17 cellular contexts compared by ENCODE assay signal in the genomic region with DNA sequence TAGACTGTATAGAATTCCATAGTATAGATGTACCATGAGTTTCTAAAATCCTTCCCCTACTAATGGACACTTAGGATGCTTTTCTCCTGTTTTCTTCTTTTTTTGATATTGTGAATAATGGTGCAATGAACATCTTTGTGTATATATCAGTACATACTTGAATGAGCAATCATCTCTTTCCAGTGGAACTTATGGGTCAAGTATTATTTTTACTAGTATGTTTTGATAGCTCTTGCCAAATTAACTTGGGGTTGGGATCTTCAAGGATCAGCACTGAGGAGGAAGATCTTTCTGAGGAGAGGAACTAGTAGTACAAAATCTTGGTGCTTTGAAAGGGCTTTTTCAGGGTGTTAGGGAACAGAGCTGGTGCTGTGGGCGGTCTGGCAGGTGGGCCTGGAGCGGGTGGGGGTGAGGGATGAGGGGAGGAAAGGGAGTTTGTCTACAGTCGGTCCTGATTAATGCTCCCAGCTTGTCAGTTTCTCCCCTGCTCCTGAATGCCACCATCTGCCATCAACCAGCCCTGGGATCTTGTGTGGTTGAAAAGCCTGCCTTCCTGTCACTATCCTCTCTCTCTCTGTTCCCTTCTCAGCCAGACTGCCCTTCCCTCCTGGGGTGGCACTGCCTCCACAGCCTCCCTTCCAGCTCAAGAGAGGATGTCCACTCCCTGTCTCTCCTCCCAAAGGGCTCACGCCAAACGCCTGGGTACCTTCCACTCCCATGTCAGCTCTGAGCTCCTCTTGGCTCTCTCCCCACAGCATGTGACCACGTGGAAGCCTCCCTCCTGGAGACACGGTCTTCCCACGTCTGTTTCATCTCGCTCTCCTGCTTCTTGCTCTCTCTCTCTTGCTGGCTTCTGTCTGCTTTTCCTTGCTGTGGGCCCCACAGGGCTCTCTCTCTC.
DNase-seq lines count a peak whose midpoint lies in the region; ATAC-seq, FAIRE-seq and TF ChIP-seq lines count a peak whose summit lies in the region.
"Had no signal": no experiment of that assay in that cellular context is flagged by ENCODE, and none has a peak within 500 bp of the region (broad histone marks: within the 10 kb centered on the region; RNA-seq: fewer than 3 reads in every experiment).

No MANE protein-coding gene starts in this region.

- no peak for TF ChIP-seq CTCF in brain microvascular endothelial cell (IDR thresholded peaks at IDR 0.05; ENCODE audit: low read depth, low read length, missing control alignments)

- no peak for FAIRE-seq in GM12892 (lab: Jason Lieb, UNC)
- FAIRE-seq: GM12878 had no signal

- H3K27ac ChIP-seq in brain microvascular endothelial cell: no peak overlapping the region
- H3K27ac ChIP-seq: epithelial cell of prostate, HL-60, parathyroid adenoma had no signal

- H3K27me3 ChIP-seq in brain microvascular endothelial cell (replicated peaks): no peaks in the 10 kb centered on the region

- no peak for TF ChIP-seq POLR2A in GM12892 (IDR thresholded peaks at IDR 0.05; ENCODE audit: low read depth, low read length)

- H3K36me3 ChIP-seq in brain microvascular endothelial cell (replicated peaks): no peaks in the 10 kb centered on the region

- in situ Hi-C loops in G401 (cut with HindIII; ENCODE audit: low sequenced_read_pairs): no loop called here
- in situ Hi-C loops in brain microvascular endothelial cell (cut with HindIII; ENCODE audit: low pct_ligation_motif_present, low sequenced_read_pairs): no loop called here

- intact Hi-C loops in Right ventricle myocardium superior (cut with DNase I): no loop called here
- intact Hi-C loops in posterior cingulate gyrus (cut with DNase I): loop anchor here (10.0 kb wide), 1 partner anchor 67 kb away; no protein-coding TSS in a partner anchor

- H3K4me3 ChIP-seq in brain microvascular endothelial cell (ENCODE audit: low read depth, low read length): no peak overlapping the region
- H3K4me3 ChIP-seq: GM12878 had no signal

- peak; percentile 96 for DNase-seq in G401 (ENCODE audit: low spot score)
- DNase-seq in anterior cingulate cortex (lab: John Stamatoyannopoulos, UW): peak in 30 of 58 donors; percentile 21 to 89 (median 52)
- DNase-seq in Right ventricle myocardium superior: no peak
- DNase-seq in posterior cingulate gyrus: peak in 8 of 10 donors; percentile 47 to 93 (median 61)
- DNase-seq in stimulated activated naive CD8-positive, alpha-beta T cell treated with anti-CD3 and anti-CD28 coated beads, Interleukin-15, Interleukin-2, amounts not matched to agents 100 U/mL and 50 U/mL, for 24 hours: no peak
- no peak for DNase-seq in GM12892 (ENCODE audit: insufficient read length)
- DNase-seq in brain microvascular endothelial cell: no peak
- DNase-seq: activated CD4-positive, CD25-positive, alpha-beta regulatory T cell; DMS79; mesendoderm; NCI-H2107; stimulated activated CD4-positive, alpha-beta T cell treated with anti-CD3 and anti-CD28 coated beads, Interleukin-2, amount 100 ng/mL, for 48 hours had no signal

- ATAC-seq in Right ventricle myocardium superior (ENCODE audit: poor library complexity) (peak; percentile 79), HG03457 (IDR thresholded peaks at IDR 0.05; ENCODE audit: unreplicated experiment) (no peak)
- ATAC-seq in stimulated activated naive CD8-positive, alpha-beta T cell treated with anti-CD3 and anti-CD28 coated beads, Interleukin-15, Interleukin-2, amounts not matched to agents 100 U/mL and 50 U/mL, for 24 hours: no peak
- ATAC-seq: GM12878 had no signal

Comparison
In these comparisons a context has a peak if more than half of its experiments do, and no peak if none do; other contexts are left out.
1. DNase-seq: peak in G401 (single experiment), anterior cingulate cortex (30 of 58) and posterior cingulate gyrus (8 of 10); none in Right ventricle myocardium superior (single experiment), stimulated activated naive CD8-positive, alpha-beta T cell treated with anti-CD3 and anti-CD28 coated beads, Interleukin-15, Interleukin-2, amounts not matched to agents 100 U/mL and 50 U/mL, for 24 hours (single experiment), GM12892 (single experiment) and brain microvascular endothelial cell (single experiment).